In genomic region chr2:46812381-46813024, GRCh38 we compare ENCODE assay signal across 9 cellular contexts.
DNase-seq lines count a peak whose midpoint lies in the region; ATAC-seq, FAIRE-seq and TF ChIP-seq lines count a peak whose summit lies in the region.
"Had no signal": no experiment of that assay in that cellular context is flagged by ENCODE, and none has a peak within 500 bp of the region (broad histone marks: within the 10 kb centered on the region; RNA-seq: fewer than 3 reads in every experiment).

No MANE protein-coding gene starts in this region.

- peak overlapping the region; percentile 40 to 66 for H3K27ac ChIP-seq in esophagus (ENCODE audit: low read depth in 2 of 2, low read length in 1 of 2)
- H3K27ac ChIP-seq in muscle layer of duodenum (ENCODE audit: low read length) = peak overlapping the region; percentile 80
- peak overlapping the region; percentile 89 to 90 for H3K27ac ChIP-seq in uterus
- H3K27ac ChIP-seq: 22Rv1 had no signal

- no peak for TF ChIP-seq CTCF in uterus (IDR thresholded peaks at IDR 0.05)

- H3K27me3 ChIP-seq in esophagus (ENCODE audit: control insufficient read depth in 1 of 2, insufficient read depth in 2 of 2, low read length in 2 of 2) = no peaks in the 10 kb centered on the region
- H3K27me3 ChIP-seq in muscle layer of duodenum (ENCODE audit: low read depth, low read length) = no peaks in the 10 kb centered on the region
- H3K27me3 ChIP-seq in uterus = no peaks in the 10 kb centered on the region

- no peak for ATAC-seq in GM18511 (IDR thresholded peaks at IDR 0.05; ENCODE audit: unreplicated experiment)

- intact Hi-C loops in uterus (cut with DNase I; ENCODE audit: low total_unique reads) = loop anchor here (5.0 kb wide), 1 partner anchor 40 kb away; no protein-coding TSS in a partner anchor

- H3K27me3 Mint-ChIP-seq in activated CD4-positive, alpha-beta memory T cell treated with anti-CD3 and anti-CD28 coated beads, Interleukin-2, amount 10 ng/mL, durations not matched to agents 7 days and 5 days = peaks cover 26% of the 10 kb centered on the region

- 27 to 32% methylated on average over 10 of the region's 10 CpGs for WGBS in esophagus, 2 donors

- FAIRE-seq in frontal cortex (lab: Jason Lieb, UNC) = no peak

- peak; percentile 53 for DNase-seq in DMS 273 (lab: John Stamatoyannopoulos, UW; ENCODE audit: unreplicated experiment)
- no peak for DNase-seq in DMS 273 treated with DMSO at 0.1 percent for 48 hours (lab: John Stamatoyannopoulos, UW)
- DNase-seq in uterus = peak; percentile 87 to 93
- no peak for DNase-seq in activated CD4-positive, alpha-beta memory T cell treated with anti-CD3 and anti-CD28 coated beads, Interleukin-2, amount 10 ng/mL, durations not matched to agents 7 days and 5 days
- no peak for DNase-seq in frontal cortex (ENCODE audit: low spot score in 2 of 2)

- TF ChIP-seq POLR2A in uterus (IDR thresholded peaks at IDR 0.05) = no peak

- H3K9me3 ChIP-seq in esophagus (ENCODE audit: control insufficient read depth in 2 of 2, insufficient read depth in 1 of 2, low read depth in 1 of 2, low read length in 1 of 2) = no peaks in the 10 kb centered on the region
- peaks cover 0 to 3% of the 10 kb centered on the region in 2 donors for H3K9me3 ChIP-seq in muscle layer of duodenum (ENCODE audit: control insufficient read depth in 1 of 2, low read length in 2 of 2)
- H3K9me3 ChIP-seq in uterus = no peaks in the 10 kb centered on the region

- H3K4me1 ChIP-seq in esophagus (ENCODE audit: control insufficient read depth in 2 of 2, insufficient read depth in 2 of 2, low read length in 1 of 2) (peaks cover 6 to 10% of the 10 kb centered on the region in 2 donors), muscle layer of duodenum (ENCODE audit: control insufficient read depth in 1 of 2, insufficient read depth in 2 of 2, low read length in 2 of 2) (peaks cover 10 to 30% of the 10 kb centered on the region in 2 donors), uterus (peaks cover 21 to 28% of the 10 kb centered on the region in 2 donors)

- POLR2A ChIA-PET in activated CD4-positive, alpha-beta memory T cell treated with anti-CD3 and anti-CD28 coated beads, Interleukin-2, amount 10 ng/mL, durations not matched to agents 7 days and 5 days (lab: Charles Lee) = no interaction called here

- H3K36me3 Mint-ChIP-seq in activated CD4-positive, alpha-beta memory T cell treated with anti-CD3 and anti-CD28 coated beads, Interleukin-2, amount 10 ng/mL, durations not matched to agents 7 days and 5 days (ENCODE audit: low read depth) = no peaks in the 10 kb centered on the region

- H3K36me3 ChIP-seq in esophagus (ENCODE audit: control insufficient read depth in 2 of 2, insufficient read depth in 2 of 2, low read length in 1 of 2) = no peaks in the 10 kb centered on the region
- no peaks in the 10 kb centered on the region for H3K36me3 ChIP-seq in muscle layer of duodenum (ENCODE audit: control insufficient read depth in 1 of 2, insufficient read depth in 2 of 2, low read length in 2 of 2)
- H3K36me3 ChIP-seq in uterus = no peaks in the 10 kb centered on the region

- H3K27ac Mint-ChIP-seq in activated CD4-positive, alpha-beta memory T cell treated with anti-CD3 and anti-CD28 coated beads, Interleukin-2, amount 10 ng/mL, durations not matched to agents 7 days and 5 days = no peak overlapping the region

- H3K4me3 ChIP-seq in esophagus (ENCODE audit: low read depth in 1 of 2, low read length in 2 of 2) (no peak overlapping the region), muscle layer of duodenum (ENCODE audit: low read depth in 1 of 2, low read length in 2 of 2) (peak overlapping the region in 1 of 2 donors; percentile 4), uterus (no peak overlapping the region)

- no peaks in the 10 kb centered on the region for H3K4me1 Mint-ChIP-seq in activated CD4-positive, alpha-beta memory T cell treated with anti-CD3 and anti-CD28 coated beads, Interleukin-2, amount 10 ng/mL, durations not matched to agents 7 days and 5 days

- CTCF ChIA-PET in activated CD4-positive, alpha-beta memory T cell treated with anti-CD3 and anti-CD28 coated beads, Interleukin-2, amount 10 ng/mL, durations not matched to agents 7 days and 5 days (lab: Charles Lee) = no interaction called here

- no peaks in the 10 kb centered on the region for H3K9me3 Mint-ChIP-seq in activated CD4-positive, alpha-beta memory T cell treated with anti-CD3 and anti-CD28 coated beads, Interleukin-2, amount 10 ng/mL, durations not matched to agents 7 days and 5 days

- H3K4me3 Mint-ChIP-seq in activated CD4-positive, alpha-beta memory T cell treated with anti-CD3 and anti-CD28 coated beads, Interleukin-2, amount 10 ng/mL, durations not matched to agents 7 days and 5 days = no peak overlapping the region

Comparison
In these comparisons a context has a peak if more than half of its experiments do, and no peak if none do; other contexts are left out.
1. DNase-seq: peak in DMS 273 (single experiment) and uterus (2 of 2); none in DMS 273 treated with DMSO at 0.1 percent for 48 hours (single experiment), activated CD4-positive, alpha-beta memory T cell treated with anti-CD3 and anti-CD28 coated beads, Interleukin-2, amount 10 ng/mL, durations not matched to agents 7 days and 5 days (single experiment) and frontal cortex (0 of 2).
2. Peak in every context shown above with its lines, with median percentiles within 50 percentile points of each other: H3K27ac ChIP-seq.